In genomic region chr2:223820549-223820948, GRCh38 we compare ENCODE assay signal across 16 cellular contexts.
"Had no signal": no experiment of that assay in that cellular context is flagged by ENCODE, and none has a peak within 500 bp of the region (broad histone marks: within the 10 kb centered on the region; RNA-seq: fewer than 3 reads in every experiment).

No MANE protein-coding gene starts in this region.

- H3K9me3 Mint-ChIP-seq: activated naive CD8-positive, alpha-beta T cell treated with anti-CD3 and anti-CD28 coated beads, Interleukin-2, amount 10 ng/mL, durations not matched to agents 7 days and 5 days; activated T-cell treated with anti-CD3 and anti-CD28 coated beads, Interleukin-2, amount 50 U/mL, for 4 hours; neural crest cell had no signal

- H3K4me3 ChIP-seq: gastrocnemius medialis, heart right ventricle, ovary had no signal

- H3K9me3 ChIP-seq: gastrocnemius medialis, heart right ventricle, ovary had no signal

- H3K27ac ChIP-seq: gastrocnemius medialis, heart right ventricle, ovary had no signal

- H3K4me3 Mint-ChIP-seq: activated CD8-positive, alpha-beta memory T cell treated with anti-CD3 and anti-CD28 coated beads, Interleukin-2, amount 10 ng/mL, durations not matched to agents 7 days and 5 days; activated naive CD8-positive, alpha-beta T cell treated with anti-CD3 and anti-CD28 coated beads, Interleukin-2, amount 10 ng/mL, durations not matched to agents 7 days and 5 days; activated T-cell treated with anti-CD3 and anti-CD28 coated beads, Interleukin-2, amount 50 U/mL, for 4 hours; neural crest cell had no signal

- DNase-seq: activated CD4-positive, alpha-beta T cell treated with anti-CD3 and anti-CD28 coated beads, Interleukin-2, amount 50 U/mL, for 48 hours; activated CD4-positive, CD25-positive, alpha-beta regulatory T cell treated with anti-CD3 and anti-CD28 coated beads, Interleukin-2, amount 50 U/mL, for 72 hours; activated CD8-positive, alpha-beta memory T cell treated with anti-CD3 and anti-CD28 coated beads, Interleukin-2, amount 10 ng/mL, durations not matched to agents 7 days and 5 days; activated gamma-delta T cell treated with Interleukin-2 at 50 U/mL for 16 hours; activated naive CD8-positive, alpha-beta T cell treated with anti-CD3 and anti-CD28 coated beads, Interleukin-2, amount 10 ng/mL, durations not matched to agents 7 days and 5 days; activated T-cell treated with anti-CD3 and anti-CD28 coated beads, Interleukin-2, amount 50 U/mL, for 4 hours; aorta; gastrocnemius medialis; heart right ventricle; ovary; stimulated activated CD4-positive, alpha-beta T cell treated with anti-CD3 and anti-CD28 coated beads, Interleukin-15, amount 100 ng/mL, for 24 hours; stimulated activated CD4-positive, alpha-beta T cell treated with anti-CD3 and anti-CD28 coated beads, Interleukin-4, amount 100 ng/mL, for 4 hours had no signal

- H3K27me3 ChIP-seq: gastrocnemius medialis, heart right ventricle, ovary had no signal

- H3K4me1 ChIP-seq: gastrocnemius medialis, heart right ventricle had no signal

- H3K27ac Mint-ChIP-seq: activated CD8-positive, alpha-beta memory T cell treated with anti-CD3 and anti-CD28 coated beads, Interleukin-2, amount 10 ng/mL, durations not matched to agents 7 days and 5 days; activated naive CD8-positive, alpha-beta T cell treated with anti-CD3 and anti-CD28 coated beads, Interleukin-2, amount 10 ng/mL, durations not matched to agents 7 days and 5 days had no signal

- FAIRE-seq: islet of Langerhans, urothelium cell line had no signal

- H3K4me1 Mint-ChIP-seq: activated CD8-positive, alpha-beta memory T cell treated with anti-CD3 and anti-CD28 coated beads, Interleukin-2, amount 10 ng/mL, durations not matched to agents 7 days and 5 days; activated naive CD8-positive, alpha-beta T cell treated with anti-CD3 and anti-CD28 coated beads, Interleukin-2, amount 10 ng/mL, durations not matched to agents 7 days and 5 days; neural crest cell had no signal

- H3K36me3 ChIP-seq: gastrocnemius medialis, heart right ventricle, ovary had no signal

- ATAC-seq: activated CD8-positive, alpha-beta memory T cell treated with anti-CD3 and anti-CD28 coated beads, Interleukin-2, amount 10 ng/mL, durations not matched to agents 7 days and 5 days; activated T-cell treated with anti-CD3 and anti-CD28 coated beads, Interleukin-2, amount 50 U/mL, for 4 hours; gastrocnemius medialis; heart right ventricle; left lobe of liver had no signal

- H3K27me3 Mint-ChIP-seq: activated CD8-positive, alpha-beta memory T cell treated with anti-CD3 and anti-CD28 coated beads, Interleukin-2, amount 10 ng/mL, durations not matched to agents 7 days and 5 days; activated naive CD8-positive, alpha-beta T cell treated with anti-CD3 and anti-CD28 coated beads, Interleukin-2, amount 10 ng/mL, durations not matched to agents 7 days and 5 days had no signal
